Comparison of ENCODE assay signal across 8 cellular contexts in the genomic region with DNA sequence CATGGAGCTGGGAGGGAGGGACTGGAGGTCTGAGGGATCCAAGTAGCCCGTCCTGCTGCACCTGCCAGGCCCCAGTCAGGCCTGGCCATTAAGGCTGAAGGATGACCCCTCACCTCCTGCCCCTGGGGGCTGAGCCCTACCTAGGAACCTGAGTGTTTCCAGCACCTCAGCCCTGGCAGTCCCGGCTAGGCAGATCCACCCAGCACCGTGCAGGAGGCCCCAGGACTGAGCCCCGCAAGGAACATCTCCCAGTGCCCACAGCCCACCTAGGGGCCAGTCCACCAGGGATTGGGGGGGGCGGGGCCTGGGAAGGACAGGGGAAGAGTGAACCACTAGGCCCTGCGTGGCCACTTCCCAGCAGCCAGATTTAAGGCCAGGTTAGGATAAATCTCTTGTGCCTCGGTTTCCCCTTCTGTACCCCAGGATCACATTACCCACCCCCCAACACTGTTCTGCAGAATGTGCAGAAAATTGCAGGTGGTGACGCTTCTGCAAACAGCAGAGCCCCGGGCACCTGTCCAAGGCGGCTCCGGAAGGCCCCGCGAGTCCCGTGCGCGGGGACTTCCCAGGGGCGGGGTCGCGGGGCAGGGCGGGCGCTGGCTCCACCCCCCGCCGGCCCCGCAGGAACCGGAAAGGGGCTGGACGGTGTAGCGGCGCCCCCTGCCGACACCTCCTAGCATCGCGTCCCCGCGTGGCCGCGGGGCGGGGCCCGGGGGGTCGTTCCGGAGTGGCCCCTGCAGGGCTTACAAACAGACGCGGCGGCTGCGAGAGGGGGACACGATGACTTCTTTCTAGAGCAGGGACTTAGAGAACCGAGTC. TPM values are rescaled to one million over a fixed set of nuclear protein-coding genes. Genes with fewer than 3 reads are reported as not detected.
DNase-seq lines count a peak whose midpoint lies in the region; ATAC-seq and TF ChIP-seq lines count a peak whose summit lies in the region.

No MANE protein-coding gene starts in this region.

- peaks cover 35% of the 10 kb centered on the region for H3K4me1 ChIP-seq in CD8-positive, alpha-beta T cell (ENCODE audit: insufficient read depth, low read length)
- peaks cover 26% of the 10 kb centered on the region for H3K4me1 ChIP-seq in OCI-LY7 (ENCODE audit: insufficient read depth, low read length, poor library complexity, severe bottlenecking)
- H3K4me1 ChIP-seq in esophagus muscularis mucosa: peaks cover 15 to 35% (median 30%) of the 10 kb centered on the region in 4 donors

- CTCF ChIA-PET in CD8-positive, alpha-beta T cell (lab: Charles Lee): interaction anchor here (0.7 to 3.3 kb wide), 7 partner anchors 9 to 229 kb away, joined by 3 to 13 read pairs (median 4); no protein-coding TSS in a partner anchor
- CTCF ChIA-PET in OCI-LY7 (lab: Charles Lee; ENCODE audit: unreplicated experiment): interaction anchor here (0.8 kb wide), 1 partner anchor 61 kb away, joined by 4 read pairs; no protein-coding TSS in a partner anchor

- peak overlapping the region; percentile 20 for H3K4me3 ChIP-seq in CD8-positive, alpha-beta T cell (ENCODE audit: low read depth, low read length)
- H3K4me3 ChIP-seq in OCI-LY7 (ENCODE audit: low read depth, low read length, poor library complexity, severe bottlenecking): peak overlapping the region; percentile 35
- peak overlapping the region; percentile 9 to 43 (median 22) for H3K4me3 ChIP-seq in esophagus muscularis mucosa

- peak overlapping the region; percentile 9; the same call in 1 of the 2 replicates for H2AFZ ChIP-seq in OCI-LY7 (ENCODE audit: low read length)

- H3K36me3 ChIP-seq in CD8-positive, alpha-beta T cell (ENCODE audit: insufficient read depth, low read length): no peaks in the 10 kb centered on the region
- H3K36me3 ChIP-seq in OCI-LY7 (ENCODE audit: insufficient read depth, low read length): no peaks in the 10 kb centered on the region
- no peaks in the 10 kb centered on the region for H3K36me3 ChIP-seq in esophagus muscularis mucosa

- H3K4me2 ChIP-seq in OCI-LY7 (ENCODE audit: low read length): peak overlapping the region; percentile 61

- BruUV-seq in OCI-LY7 (replicated peaks; lab: Mats Ljungman, UMichigan): no TSS peak

- H3K9me3 Mint-ChIP-seq in CD8-positive, alpha-beta T cell: no peaks in the 10 kb centered on the region
- no peaks in the 10 kb centered on the region for H3K9me3 Mint-ChIP-seq in natural killer cell treated with Interleukin-12 subunit alpha and Interleukin-12 subunit beta and Interleukin-15 and Interleukin-18, amount 100 ng/mL, for 72 hours
- no peaks in the 10 kb centered on the region for H3K9me3 Mint-ChIP-seq in stimulated activated memory B cell treated with anti-CD40 and anti-IgM and Interleukin-4, amounts not matched to agents 10 μg/mL and 1 μg/mL and 100 μg/mL, for 72 hours

- TF ChIP-seq CTCF in CD8-positive, alpha-beta T cell (IDR thresholded peaks at IDR 0.05): peak; percentile 88
- TF ChIP-seq CTCF in OCI-LY7 (conservative IDR thresholded peaks at IDR 0.05; ENCODE audit: low read length): peak; percentile 93
- peak; percentile 97 to 100 (median 99) for TF ChIP-seq CTCF in esophagus muscularis mucosa (IDR thresholded peaks at IDR 0.05)

- whole genome bisulfite sequencing in esophagus muscularis mucosa: 53% methylated on average over 3 of the region's 45 CpGs

- H3K27ac ChIP-seq in CD8-positive, alpha-beta T cell (ENCODE audit: low read depth, low read length): peak overlapping the region; percentile 65
- H3K27ac ChIP-seq in OCI-LY7 (ENCODE audit: low read depth, low read length, poor library complexity, severe bottlenecking) (peak overlapping the region; percentile 10), esophagus muscularis mucosa (replicated peaks in 1 of 4) (peak overlapping the region in 2 of 4 donors; percentile 26 to 40)

- intact Hi-C loops in CD8-positive, alpha-beta T cell (cut with DNase I, micrococcal nuclease): loop anchor here (1.0 to 10.0 kb wide), 11 partner anchors 19 to 551 kb away; partner anchors contain the start of genes INPP5A (in 2 of the 2), LRRC27 (in 2 of the 2), PPP2R2D (in 1 of the 2) and PWWP2B (in 1 of the 2)
- intact Hi-C loops in OCI-LY7 (cut with micrococcal nuclease; ENCODE audit: unreplicated experiment) (loop anchor here (1.0 to 10.0 kb wide), 2 partner anchors 65 to 228 kb away; no protein-coding TSS in a partner anchor), esophagus muscularis mucosa (cut with DNase I) (loop anchor here (1.0 to 2.0 kb wide), 2 partner anchors 65 to 228 kb away; no protein-coding TSS in a partner anchor)

- TF ChIP-seq EP300 in esophagus muscularis mucosa (IDR thresholded peaks at IDR 0.05): no peak

- H4K20me1 ChIP-seq in OCI-LY7 (ENCODE audit: insufficient read depth, low read length): no peaks in the 10 kb centered on the region

- no peaks in the 10 kb centered on the region for H3K9me3 ChIP-seq in CD8-positive, alpha-beta T cell (ENCODE audit: low read length)
- H3K9me3 ChIP-seq in OCI-LY7 (ENCODE audit: low read length) (no peaks in the 10 kb centered on the region), esophagus muscularis mucosa (no peaks in the 10 kb centered on the region)

- H3K9me2 ChIP-seq in OCI-LY7 (ENCODE audit: insufficient read depth, low read length): no peaks in the 10 kb centered on the region

- H3K27me3 Mint-ChIP-seq in CD8-positive, alpha-beta T cell (ENCODE audit: low read depth): no peaks in the 10 kb centered on the region
- no peaks in the 10 kb centered on the region for H3K27me3 Mint-ChIP-seq in natural killer cell treated with Interleukin-12 subunit alpha and Interleukin-12 subunit beta and Interleukin-15 and Interleukin-18, amount 100 ng/mL, for 72 hours
- no peaks in the 10 kb centered on the region for H3K27me3 Mint-ChIP-seq in stimulated activated memory B cell treated with anti-CD40 and anti-IgM and Interleukin-4, amounts not matched to agents 10 μg/mL and 1 μg/mL and 100 μg/mL, for 72 hours

- H3K27me3 ChIP-seq in CD8-positive, alpha-beta T cell (ENCODE audit: insufficient read depth, low read length): no peaks in the 10 kb centered on the region
- peaks cover 0 to 15% (median 0%) of the 10 kb centered on the region in 4 donors for H3K27me3 ChIP-seq in esophagus muscularis mucosa

- H3K4me3 Mint-ChIP-seq in CD8-positive, alpha-beta T cell: peak overlapping the region; percentile 42
- H3K4me3 Mint-ChIP-seq in natural killer cell treated with Interleukin-12 subunit alpha and Interleukin-12 subunit beta and Interleukin-15 and Interleukin-18, amount 100 ng/mL, for 72 hours: no peak overlapping the region
- peak overlapping the region; percentile 57 for H3K4me3 Mint-ChIP-seq in stimulated activated memory B cell treated with anti-CD40 and anti-IgM and Interleukin-4, amounts not matched to agents 10 μg/mL and 1 μg/mL and 100 μg/mL, for 72 hours

- H3K4me1 Mint-ChIP-seq in CD8-positive, alpha-beta T cell (ENCODE audit: low read depth): peaks cover 29% of the 10 kb centered on the region
- peaks cover 2 to 11% of the 10 kb centered on the region in 2 donors for H3K4me1 Mint-ChIP-seq in natural killer cell treated with Interleukin-12 subunit alpha and Interleukin-12 subunit beta and Interleukin-15 and Interleukin-18, amount 100 ng/mL, for 72 hours (ENCODE audit: low read depth in 2 of 2)
- H3K4me1 Mint-ChIP-seq in stimulated activated memory B cell treated with anti-CD40 and anti-IgM and Interleukin-4, amounts not matched to agents 10 μg/mL and 1 μg/mL and 100 μg/mL, for 72 hours: peaks cover 29% of the 10 kb centered on the region

- no peaks in the 10 kb centered on the region for H3K79me2 ChIP-seq in OCI-LY7 (ENCODE audit: insufficient read depth, low read depth, low read length)

- ATAC-seq in CD8-positive, alpha-beta T cell: peak; percentile 92
- ATAC-seq in GM19438 (IDR thresholded peaks at IDR 0.05; ENCODE audit: low read depth, unreplicated experiment) (peak; percentile 55), HG03521 (IDR thresholded peaks at IDR 0.05; ENCODE audit: unreplicated experiment) (peak; percentile 73)
- peak; percentile 82 to 85 for ATAC-seq in natural killer cell treated with Interleukin-12 subunit alpha and Interleukin-12 subunit beta and Interleukin-15 and Interleukin-18, amount 100 ng/mL, for 72 hours
- ATAC-seq in stimulated activated memory B cell treated with anti-CD40 and anti-IgM and Interleukin-4, amounts not matched to agents 10 μg/mL and 1 μg/mL and 100 μg/mL, for 72 hours: peak; percentile 91

- H3K27ac Mint-ChIP-seq in CD8-positive, alpha-beta T cell: peak overlapping the region; percentile 89
- no peak overlapping the region for H3K27ac Mint-ChIP-seq in natural killer cell treated with Interleukin-12 subunit alpha and Interleukin-12 subunit beta and Interleukin-15 and Interleukin-18, amount 100 ng/mL, for 72 hours
- peak overlapping the region; percentile 73 for H3K27ac Mint-ChIP-seq in stimulated activated memory B cell treated with anti-CD40 and anti-IgM and Interleukin-4, amounts not matched to agents 10 μg/mL and 1 μg/mL and 100 μg/mL, for 72 hours

- no peaks in the 10 kb centered on the region for H3K36me3 Mint-ChIP-seq in CD8-positive, alpha-beta T cell
- no peaks in the 10 kb centered on the region for H3K36me3 Mint-ChIP-seq in natural killer cell treated with Interleukin-12 subunit alpha and Interleukin-12 subunit beta and Interleukin-15 and Interleukin-18, amount 100 ng/mL, for 72 hours
- H3K36me3 Mint-ChIP-seq in stimulated activated memory B cell treated with anti-CD40 and anti-IgM and Interleukin-4, amounts not matched to agents 10 μg/mL and 1 μg/mL and 100 μg/mL, for 72 hours: no peaks in the 10 kb centered on the region

- DNase-seq in CD8-positive, alpha-beta T cell: peak; percentile 86 to 96 (median 91)
- peak; percentile 91 for DNase-seq in OCI-LY7 (ENCODE audit: low spot score)
- peak; percentile 87 for DNase-seq in activated T-cell treated with anti-CD3 and anti-CD28 coated beads for 48 hours (ENCODE audit: low read depth)
- DNase-seq in esophagus muscularis mucosa (ENCODE audit: extremely low spot score): no peak
- peak; percentile 90 for DNase-seq in natural killer cell treated with Interleukin-12 subunit alpha and Interleukin-12 subunit beta and Interleukin-15 and Interleukin-18, amount 100 ng/mL, for 72 hours (ENCODE audit: low spot score)

- POLR2A ChIA-PET in CD8-positive, alpha-beta T cell (lab: Charles Lee): no interaction called here
- POLR2A ChIA-PET in OCI-LY7 (lab: Charles Lee): interaction anchor here (0.6 kb wide), 1 partner anchor 871 kb away, joined by 3 read pairs; no protein-coding TSS in a partner anchor

- no peak for TF ChIP-seq POLR2A in esophagus muscularis mucosa (IDR thresholded peaks at IDR 0.05; ENCODE audit: low read depth)

RNA-seq across cellular contexts. Expression of gene PWWP2B, which starts 55.9 kb away (rescaled TPM):
- total RNA-seq in CD8-positive, alpha-beta T cell: 10 to 100 TPM; 25.6 to 27.1 TPM
- 4.6 and 5.9 TPM in 2 replicates for total RNA-seq in OCI-LY7 (2014; rRNA removed; shearing (Covaris generic))
- total RNA-seq in OCI-LY7 (2022): 9.4 and 10.6 TPM in 2 replicates
- total RNA-seq in esophagus muscularis mucosa: 10 to 100 TPM; 11.8 to 25.5 (median 14.3) TPM
- 10 to 100 TPM; 15.2 to 17.9 TPM for total RNA-seq in natural killer cell treated with Interleukin-12 subunit alpha and Interleukin-12 subunit beta and Interleukin-15 and Interleukin-18, amount 100 ng/mL, for 72 hours

Comparison
In these comparisons a context has a peak if more than half of its experiments do, and no peak if none do; other contexts are left out.
1. H3K27ac Mint-ChIP-seq: peak in CD8-positive, alpha-beta T cell (single experiment) and stimulated activated memory B cell treated with anti-CD40 and anti-IgM and Interleukin-4, amounts not matched to agents 10 μg/mL and 1 μg/mL and 100 μg/mL, for 72 hours (single experiment); none in natural killer cell treated with Interleukin-12 subunit alpha and Interleukin-12 subunit beta and Interleukin-15 and Interleukin-18, amount 100 ng/mL, for 72 hours (0 of 2).
2. Peak in every context shown above with its lines, with median percentiles within 50 percentile points of each other: ATAC-seq, H3K4me3 ChIP-seq and CTCF ChIP-seq.